ENCODE assay signal across 8 cellular contexts in the genomic region with DNA sequence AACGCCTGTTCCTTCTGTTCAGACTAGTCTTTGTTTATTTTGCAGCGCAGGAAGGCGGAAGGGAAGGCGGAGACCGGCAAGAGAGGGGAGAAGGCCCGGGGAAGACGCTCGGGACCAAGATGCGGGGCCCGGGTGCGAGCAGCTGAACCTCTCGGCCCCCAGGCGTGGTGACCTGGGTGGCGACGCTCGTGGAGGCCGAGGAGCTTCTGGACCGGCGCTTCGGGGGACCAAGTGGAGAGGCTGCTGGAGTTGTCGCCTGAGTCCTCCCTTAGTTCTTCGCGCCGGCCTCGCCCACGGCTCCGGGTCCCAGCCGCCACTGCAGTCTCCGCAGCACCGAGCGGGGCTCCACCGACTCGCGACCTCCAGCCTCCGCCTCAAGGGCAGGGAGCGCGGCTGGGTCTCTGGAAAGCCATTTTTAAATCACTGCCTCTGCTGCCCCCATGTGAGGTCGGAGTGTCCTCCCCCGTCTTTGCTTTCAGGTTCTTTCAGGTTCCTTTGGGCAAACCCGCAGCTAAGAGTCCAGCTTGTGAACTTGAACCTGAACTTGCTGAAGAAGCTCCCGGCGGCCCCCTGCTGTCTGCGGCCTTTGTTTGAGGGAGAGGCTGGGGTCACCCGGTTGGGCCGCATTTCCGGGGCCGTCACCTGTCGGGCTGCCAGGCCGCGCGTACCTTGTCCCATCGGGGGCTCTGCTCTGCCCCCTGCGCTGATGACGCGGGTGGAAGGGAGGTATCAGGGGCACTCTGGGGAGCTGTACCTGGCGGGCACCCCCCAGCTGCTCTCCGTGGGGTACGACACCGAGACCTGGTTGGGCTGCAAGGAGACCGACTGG.
DNase-seq lines count a peak whose midpoint lies in the region; ATAC-seq, FAIRE-seq and TF ChIP-seq lines count a peak whose summit lies in the region.

No MANE protein-coding gene starts in this region.

- H3K9me3 Mint-ChIP-seq in activated naive CD8-positive, alpha-beta T cell (ENCODE audit: low read depth) = no peaks in the 10 kb centered on the region

- no peaks in the 10 kb centered on the region for H3F3A ChIP-seq in Loucy (ENCODE audit: low read depth)

- H3K27me3 Mint-ChIP-seq in activated naive CD8-positive, alpha-beta T cell = no peaks in the 10 kb centered on the region

- H3K4me1 ChIP-seq in Loucy (ENCODE audit: insufficient read depth, low read length, poor library complexity, severe bottlenecking) = no peaks in the 10 kb centered on the region

- peaks cover 10% of the 10 kb centered on the region for H3K4me1 Mint-ChIP-seq in activated naive CD8-positive, alpha-beta T cell (ENCODE audit: low read depth)

- peak overlapping the region; percentile 80 for H2AFZ ChIP-seq in Loucy (ENCODE audit: low read length)

- ATAC-seq in GM18505 (IDR thresholded peaks at IDR 0.05; ENCODE audit: unreplicated experiment) = peak; percentile 54

- H3K4me3 Mint-ChIP-seq in activated naive CD8-positive, alpha-beta T cell = peak overlapping the region; percentile 86

- H4K20me1 ChIP-seq in Loucy (ENCODE audit: insufficient read depth, low read length, poor library complexity, severe bottlenecking) = no peaks in the 10 kb centered on the region

- H3K4me3 ChIP-seq in Loucy (ENCODE audit: low read length, poor library complexity, severe bottlenecking) = peak overlapping the region; percentile 50

- no peaks in the 10 kb centered on the region for H3K36me3 Mint-ChIP-seq in activated naive CD8-positive, alpha-beta T cell

- peak; percentile 21 for TF ChIP-seq POLR2A in GM18505 (IDR thresholded peaks at IDR 0.05; ENCODE audit: borderline replicate concordance, extremely low read depth, insufficient read depth, insufficient read length)

- peak; percentile 33 for DNase-seq in iPS-NIHi11 (ENCODE audit: low spot score)
- peak in 2 of 3 experiments; percentile 7 to 19 for DNase-seq in stimulated activated CD4-positive, alpha-beta T cell treated with anti-CD3 and anti-CD28 coated beads, TNF-alpha, amount 100 ng/mL, for 24 hours (ENCODE audit: low read depth in 3 of 3)
- DNase-seq in RCC 7860 (ENCODE audit: low spot score) = no peak
- DNase-seq in NCI-H226 = no peak
- no peak for DNase-seq in OCI-M2 (lab: John Stamatoyannopoulos, UW; ENCODE audit: unreplicated experiment)

- H3K9me2 ChIP-seq in Loucy (replicated peaks; ENCODE audit: low read depth, low read length) = no peaks in the 10 kb centered on the region

- no peaks in the 10 kb centered on the region for H3K36me3 ChIP-seq in Loucy (ENCODE audit: insufficient read depth, low read length)

- FAIRE-seq in RCC 7860 (lab: Jason Lieb, UNC) = no peak

- H3K4me2 ChIP-seq in Loucy (ENCODE audit: low read depth, low read length, poor library complexity, severe bottlenecking) = peak overlapping the region; percentile 72

- peaks cover 23% of the 10 kb centered on the region for H3K27me3 ChIP-seq in Loucy (ENCODE audit: insufficient read depth, low read length, poor library complexity, severe bottlenecking)

- no peak overlapping the region for H3K9ac ChIP-seq in Loucy (ENCODE audit: low read depth, low read length, poor library complexity, severe bottlenecking)

- no peak overlapping the region for H3K27ac Mint-ChIP-seq in activated naive CD8-positive, alpha-beta T cell

- no peaks in the 10 kb centered on the region for H3K79me2 ChIP-seq in Loucy (ENCODE audit: insufficient read depth, low read length)

- no peaks in the 10 kb centered on the region for H3K9me3 ChIP-seq in Loucy (ENCODE audit: insufficient read depth, low read depth, low read length)

- no peak for TF ChIP-seq CTCF in Loucy (conservative IDR thresholded peaks at IDR 0.05; ENCODE audit: low read length)

Comparison
In these comparisons a context has a peak if more than half of its experiments do, and no peak if none do; other contexts are left out.
1. DNase-seq: peak in iPS-NIHi11 (single experiment) and stimulated activated CD4-positive, alpha-beta T cell treated with anti-CD3 and anti-CD28 coated beads, TNF-alpha, amount 100 ng/mL, for 24 hours (2 of 3); none in RCC 7860 (single experiment), NCI-H226 (single experiment) and OCI-M2 (single experiment).